15 cellular contexts compared by ENCODE assay signal in the genomic region with DNA sequence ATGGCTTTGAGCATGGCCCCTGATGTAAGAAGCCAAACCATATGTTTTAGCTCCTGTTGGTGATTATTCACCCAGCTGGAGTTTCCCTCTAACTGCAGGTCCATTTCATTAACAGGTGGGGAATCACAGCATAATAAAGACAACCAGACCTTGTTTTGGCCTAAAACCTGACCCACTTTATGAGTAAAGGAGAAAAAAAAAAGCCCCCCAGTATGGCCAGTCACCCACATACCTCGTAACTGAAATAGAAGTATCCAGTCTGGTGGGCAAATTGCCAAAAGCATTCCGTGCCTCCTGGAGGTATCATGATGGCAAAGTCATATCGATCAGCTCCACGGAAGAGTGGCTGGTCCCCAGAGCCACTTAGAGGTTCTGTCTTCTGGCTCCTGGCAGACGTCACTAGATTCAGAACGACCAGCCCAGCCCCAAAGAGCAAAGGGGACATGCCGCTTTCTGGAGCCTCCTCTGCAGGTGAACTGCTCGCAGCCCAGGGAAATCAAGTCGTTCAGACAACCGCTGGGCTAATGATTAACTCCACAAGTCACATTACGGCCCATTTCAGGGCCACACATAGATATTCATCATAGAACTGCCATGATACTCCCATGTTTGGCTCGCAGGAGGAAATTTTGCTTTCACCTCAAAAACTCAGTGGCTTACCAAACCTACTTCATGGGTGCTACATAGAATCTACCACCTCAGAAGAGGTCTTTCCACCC. TPM values are rescaled to one million over a fixed set of nuclear protein-coding genes. Genes with fewer than 3 reads are reported as not detected.
DNase-seq lines count a peak whose midpoint lies in the region; ATAC-seq, FAIRE-seq and TF ChIP-seq lines count a peak whose summit lies in the region.
"Had no signal": no experiment of that assay in that cellular context is flagged by ENCODE, and none has a peak within 500 bp of the region (broad histone marks: within the 10 kb centered on the region; RNA-seq: fewer than 3 reads in every experiment).

A gene (minus strand): TSS at position 478 of the 719 bp plus-strand sequence. CDS start 33 bp downstream, at position 445.

- 2% methylated on average over 11 of the region's 12 CpGs for WGBS in HepG2 (ENCODE audit: low lambda C conversion rate)
- 47% methylated on average over 12 of the region's 12 CpGs; no CpG with 5 or more reads in 1 of the 2 donors for WGBS in transverse colon (ENCODE audit: low coverage in 1 of 2), 2 donors

- no peak for ATAC-seq in activated naive CD4-positive, alpha-beta T cell treated with anti-CD3 and anti-CD28 coated beads, Interleukin-2, amount 50 U/mL, for 72 hours
- ATAC-seq in T-helper 17 cell: no peak
- ATAC-seq in HepG2: peak; percentile 93
- no peak for ATAC-seq in GM19023 (IDR thresholded peaks at IDR 0.05; ENCODE audit: unreplicated experiment)
- ATAC-seq: esophagus mucosa, Panc1 had no signal

- H3K27ac ChIP-seq in HepG2 (ENCODE audit: extremely low read length, insufficient read depth, low read length) (peak within 1 kb of the TSS; percentile 39), transverse colon (peak within 1 kb of the TSS; percentile 65 to 70 (median 67))

- peak; percentile 22 for TF ChIP-seq CTCF in HepG2 (CRISPR knock-in tag; IDR thresholded peaks at IDR 0.05)
- TF ChIP-seq CTCF in transverse colon (IDR thresholded peaks at IDR 0.05): no peak

- no peak for DNase-seq in activated naive CD4-positive, alpha-beta T cell treated with anti-CD3 and anti-CD28 coated beads, Interleukin-2, amount 50 U/mL, for 72 hours (ENCODE audit: low spot score in 2 of 2)
- DNase-seq in activated naive CD4-positive, alpha-beta T cell treated with anti-CD3 and anti-CD28 coated beads, Interleukin-2, amount 50 U/mL, for 16 hours: no peak
- DNase-seq in T-helper 17 cell (no peak), HepG2 (ENCODE audit: low spot score) (peak; percentile 92), transverse colon (peak; percentile 77), NOMO-1 (lab: John Stamatoyannopoulos, UW; ENCODE audit: unreplicated experiment in 2 of 2) (no peak), RCC 7860 (ENCODE audit: low spot score) (no peak)
- DNase-seq: DMS153, hypothalamus, occipital lobe had no signal

- H3K79me2 ChIP-seq in HepG2 (ENCODE audit: insufficient read depth, low read length): no peaks in the 10 kb centered on the region

- intact Hi-C loops in HepG2 (cut with micrococcal nuclease; ENCODE audit: unreplicated experiment) (loop anchor here (5.0 kb wide), 1 partner anchor 36 kb away; a partner anchor contains a TSS), transverse colon (cut with DNase I; ENCODE audit: low total_unique reads) (no loop called here)

- no peak within 1 kb of the TSS for H3K4me3 Mint-ChIP-seq in T-helper 17 cell

- H4K20me1 ChIP-seq in HepG2 (ENCODE audit: insufficient read depth, low read length): no peaks in the 10 kb centered on the region

- no peaks in the 10 kb centered on the region for H3K9me3 ChIP-seq in T-helper 17 cell (ENCODE audit: control insufficient read depth, low read length, poor library complexity, severe bottlenecking)
- H3K9me3 ChIP-seq in HepG2 (ENCODE audit: low read length): no peaks in the 10 kb centered on the region
- H3K9me3 ChIP-seq in transverse colon: no peaks in the 10 kb centered on the region

- in situ Hi-C loops in HepG2 (cut with HindIII; ENCODE audit: extremely low pct_ligation_motif_present, low pct_unique_long_range_greater_than_20kb) (no loop called here), transverse colon (cut with MboI; ENCODE audit: low pct_ligation_motif_present in 1 of 4, low pct_unique_long_range_greater_than_20kb in 1 of 4, low sequenced_read_pairs in 3 of 4) (no loop called here)

- TF ChIP-seq EP300 in HepG2 (IDR thresholded peaks at IDR 0.05; ENCODE audit: low read depth in 2 of 2, low read length in 2 of 2) (no peak), HepG2 (CRISPR knock-in tag; IDR thresholded peaks at IDR 0.05; ENCODE audit: borderline replicate concordance) (no peak), transverse colon (IDR thresholded peaks at IDR 0.05; ENCODE audit: low read depth) (no peak)

- POLR2A ChIA-PET in HepG2 (lab: Yijun Ruan, JAX): interaction anchor here (1.1 to 4.1 kb wide), 11 partner anchors 10 to 403 kb away, joined by 4 to 22 read pairs (median 5); a partner anchor contains a TSS

- no peaks in the 10 kb centered on the region for H3K27me3 ChIP-seq in HepG2 (ENCODE audit: control insufficient read depth in 1 of 2, insufficient read depth in 2 of 2, low read length in 2 of 2)
- H3K27me3 ChIP-seq in transverse colon: no peaks in the 10 kb centered on the region

- CTCF ChIA-PET in HepG2 (lab: Yijun Ruan, JAX; ENCODE audit: low intra/inter-chr PET ratio, low total read pairs): no interaction called here

- peaks cover 6 to 7% of the 10 kb centered on the region in 2 donors for H3K36me3 Mint-ChIP-seq in activated naive CD4-positive, alpha-beta T cell treated with anti-CD3 and anti-CD28 coated beads, Interleukin-2, amount 50 U/mL, for 72 hours
- peaks cover 6% of the 10 kb centered on the region for H3K36me3 Mint-ChIP-seq in T-helper 17 cell (ENCODE audit: low read depth)

- peaks cover 3 to 8% of the 10 kb centered on the region in 2 experiments; a peak in 4 of 5 replicates for H3K36me3 ChIP-seq in HepG2 (replicated peaks in 1 of 2; ENCODE audit: control insufficient read depth in 1 of 2, insufficient read depth in 2 of 2, low read length in 2 of 2)
- H3K36me3 ChIP-seq in transverse colon: peaks cover 0 to 13% (median 5%) of the 10 kb centered on the region in 4 donors

- no peaks in the 10 kb centered on the region for H3K27me3 Mint-ChIP-seq in T-helper 17 cell

- H2AFZ ChIP-seq in HepG2 (ENCODE audit: low read length): no peak within 1 kb of the TSS

- peak; percentile 33 to 72; a peak in 2 of 4 replicates for TF ChIP-seq POLR2A in HepG2 (IDR thresholded peaks at IDR 0.05; ENCODE audit: insufficient read depth in 1 of 2, low read depth in 2 of 2, low read length in 2 of 2)
- TF ChIP-seq POLR2A in transverse colon (IDR thresholded peaks at IDR 0.05): peak; percentile 15

- peaks cover 4% of the 10 kb centered on the region for H3K4me1 Mint-ChIP-seq in T-helper 17 cell

- no TSS peak for BruUV-seq in HepG2 (replicated peaks; lab: Mats Ljungman, UMichigan)

- peaks cover 24% of the 10 kb centered on the region for H3K4me1 ChIP-seq in HepG2 (ENCODE audit: insufficient read depth, low read length)
- H3K4me1 ChIP-seq in transverse colon: peaks cover 0 to 7% (median 2%) of the 10 kb centered on the region in 4 donors

- no peaks in the 10 kb centered on the region for H3K9me3 Mint-ChIP-seq in activated naive CD4-positive, alpha-beta T cell treated with anti-CD3 and anti-CD28 coated beads, Interleukin-2, amount 50 U/mL, for 72 hours

- H3K4me2 ChIP-seq in HepG2 (ENCODE audit: low read depth, low read length): peak within 1 kb of the TSS; percentile 91

- peak within 1 kb of the TSS; percentile 55 to 94 for H3K27ac Mint-ChIP-seq in activated naive CD4-positive, alpha-beta T cell treated with anti-CD3 and anti-CD28 coated beads, Interleukin-2, amount 50 U/mL, for 72 hours
- H3K27ac Mint-ChIP-seq in T-helper 17 cell: peak within 1 kb of the TSS; percentile 37

- no peak for TF ChIP-seq RAD21 in HepG2 (CRISPR knock-in tag; IDR thresholded peaks at IDR 0.05)

- H3K9ac ChIP-seq in HepG2 (ENCODE audit: insufficient read depth, low read depth, low read length): peak within 1 kb of the TSS; percentile 59

- peak; percentile 99 for FAIRE-seq in HepG2 (lab: Jason Lieb, UNC)
- no peak for FAIRE-seq in RCC 7860 (lab: Jason Lieb, UNC)

- peak within 1 kb of the TSS; percentile 54 to 64 (median 61) for H3K4me3 ChIP-seq in HepG2 (replicated peaks in 1 of 3; ENCODE audit: insufficient read depth in 1 of 3, low read depth in 2 of 3, low read length in 3 of 3)
- H3K4me3 ChIP-seq in transverse colon: peak within 1 kb of the TSS in 3 of 4 donors; percentile 8 to 26 (median 12)

TF ChIP-seq in HepG2, 621 proteins besides CTCF, POLR2A, EP300 and RAD21 (continues in another document):
- TF ChIP-seq FOSL2 (CRISPR knock-in tag; IDR thresholded peaks at IDR 0.05) (peak; percentile 32; the same call in 1 of the 2 replicates), FOXJ3 (CRISPR knock-in tag; IDR thresholded peaks at IDR 0.05; ENCODE audit: borderline replicate concordance) (no peak), ZNF607 (CRISPR knock-in tag; IDR thresholded peaks at IDR 0.05; ENCODE audit: borderline replicate concordance) (no peak), ZNF331 (CRISPR knock-in tag; IDR thresholded peaks at IDR 0.05) (peak; percentile 38; the same call in 1 of the 2 replicates), PAWR (CRISPR knock-in tag; IDR thresholded peaks at IDR 0.05; ENCODE audit: borderline replicate concordance) (no peak), MED13 (CRISPR knock-in tag; IDR thresholded peaks at IDR 0.05) (no peak), ZNF251 (CRISPR knock-in tag; IDR thresholded peaks at IDR 0.05) (no peak)

RNA-seq across cellular contexts. Expression of the gene that starts here (rescaled TPM):
- 1 to 10 TPM in 1 of 2 donors, under 1 TPM in 1; 0.39 to 1.8 TPM for total RNA-seq in activated naive CD4-positive, alpha-beta T cell treated with anti-CD3 and anti-CD28 coated beads, Interleukin-2, amount 50 U/mL, for 72 hours
- total RNA-seq in T-helper 17 cell: under 1 TPM in 1 of 2 donors, not detected in 1; 0.75 TPM
- 6.4 and 14.4 TPM in 2 replicates for total RNA-seq in HepG2 (2016; rRNA removed; fragmentation: Illumina TruSeq; extraction: Trizol)
- total RNA-seq in HepG2 (2016; cell fraction: cytosol; rRNA removed; fragmentation: Illumina TruSeq; extraction: Trizol; ENCODE audit: low read depth): 2.9 and 4.8 TPM in 2 replicates
- total RNA-seq in HepG2 (2016; cell fraction: insoluble cytoplasmic fraction; rRNA removed; fragmentation: Illumina TruSeq; extraction: Trizol): 9.7 and 13.1 TPM in 2 replicates
- 4.0 and 4.4 TPM in 2 replicates for total RNA-seq in HepG2 (2016; cell fraction: membrane; rRNA removed; fragmentation: Illumina TruSeq; extraction: Trizol)
- total RNA-seq in HepG2 (2016; cell fraction: nucleus; rRNA removed; fragmentation: Illumina TruSeq; extraction: Trizol): 9.6 and 11.2 TPM in 2 replicates
- polyA plus RNA-seq in HepG2 (2011; rRNA removed): 9.8 and 10.5 TPM in 2 replicates
- 8.0 and 12.8 TPM in 2 replicates for polyA plus RNA-seq in HepG2 (2011; cell fraction: cytosol; rRNA removed)
- polyA plus RNA-seq in HepG2 (2011; cell fraction: nucleus; rRNA removed): 3.0 and 4.5 TPM in 2 replicates
- 6.0 and 10.3 TPM in 2 replicates for polyA plus RNA-seq in HepG2 (2012)
- polyA plus RNA-seq in HepG2 (2016; cell fraction: cytosol; fragmentation: Illumina TruSeq; extraction: Trizol; ENCODE audit: low read depth): 3.8 and 4.3 TPM in 2 replicates
- 7.5 and 10.5 TPM in 2 replicates for polyA plus RNA-seq in HepG2 (2016; cell fraction: insoluble cytoplasmic fraction; fragmentation: Illumina TruSeq; extraction: Trizol; ENCODE audit: low read depth)
- 3.5 and 4.2 TPM in 2 replicates for polyA plus RNA-seq in HepG2 (2016; cell fraction: membrane; fragmentation: Illumina TruSeq; extraction: Trizol; ENCODE audit: low read depth)
- 17.8 and 20.3 TPM in 2 replicates for polyA plus RNA-seq in HepG2 (2016; cell fraction: nucleus; fragmentation: Illumina TruSeq; extraction: Trizol; ENCODE audit: insufficient read depth, low read depth)
- 1.3 and 10.3 TPM in 2 replicates for polyA minus RNA-seq in HepG2 (2011; rRNA and poly(A)+ RNA removed; ENCODE audit: low replicate concordance)
- polyA minus RNA-seq in HepG2 (2011; cell fraction: cytosol; rRNA and poly(A)+ RNA removed): 1.6 and 2.7 TPM in 2 replicates
- polyA minus RNA-seq in HepG2 (2011; cell fraction: nucleus; rRNA and poly(A)+ RNA removed): 6.2 and 6.7 TPM in 2 replicates
- total RNA-seq in transverse colon: 1 to 10 TPM in 2 of 4 donors, not detected in 2; 5.7 to 6.8 TPM
- total RNA-seq: occipital lobe, temporal lobe had no signal
- polyA plus RNA-seq: AG04450 had no signal

Comparison
In these comparisons a context has a peak if more than half of its experiments do, and no peak if none do; other contexts are left out.
1. DNase-seq: peak in HepG2 (single experiment) and transverse colon (single experiment); none in activated naive CD4-positive, alpha-beta T cell treated with anti-CD3 and anti-CD28 coated beads, Interleukin-2, amount 50 U/mL, for 72 hours (0 of 2), activated naive CD4-positive, alpha-beta T cell treated with anti-CD3 and anti-CD28 coated beads, Interleukin-2, amount 50 U/mL, for 16 hours (single experiment), T-helper 17 cell (0 of 3), NOMO-1 (0 of 2) and RCC 7860 (single experiment).